ENCODE assay signal across 7 cellular contexts in the genomic region with DNA sequence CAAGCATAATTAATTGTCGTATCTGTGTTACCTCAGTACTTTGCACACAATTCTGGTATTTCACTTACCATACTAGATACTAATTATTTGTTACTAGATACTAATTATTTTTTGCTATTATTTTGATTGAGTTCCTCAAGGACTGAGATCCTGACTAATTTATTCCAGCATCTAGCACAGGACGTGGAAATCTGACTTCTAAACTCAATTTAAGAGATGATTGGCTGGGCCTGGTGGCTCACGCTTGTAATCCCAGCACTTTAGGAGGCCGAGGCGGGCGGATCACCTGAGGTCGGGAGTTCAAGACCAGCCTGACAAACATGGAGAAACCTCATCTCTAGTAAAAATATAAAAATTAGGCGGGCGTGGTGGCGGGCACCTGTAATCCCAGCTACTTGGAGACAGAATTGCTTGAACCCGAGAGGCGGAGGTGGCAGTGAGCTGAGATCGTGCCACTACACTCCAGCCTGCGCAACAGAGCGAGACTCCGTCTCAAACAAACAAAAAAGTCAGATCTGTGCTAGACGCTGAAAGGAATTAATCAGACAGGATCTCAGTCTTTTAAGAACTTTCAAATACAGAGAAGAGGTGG.
DNase-seq lines count a peak whose midpoint lies in the region; ATAC-seq and TF ChIP-seq lines count a peak whose summit lies in the region.

No MANE protein-coding gene starts in this region.

- no peaks in the 10 kb centered on the region for H3K9me3 ChIP-seq in iPS-15b (ENCODE audit: control insufficient read depth, insufficient read depth, low read length)

- no peak for ATAC-seq in stimulated activated memory B cell treated with anti-CD40 and anti-IgM and Interleukin-4, amounts not matched to agents 10 μg/mL and 1 μg/mL and 100 μg/mL, for 72 hours
- ATAC-seq in GM18873 (IDR thresholded peaks at IDR 0.05; ENCODE audit: low FRiP score, unreplicated experiment): no peak

- H3K4me3 ChIP-seq in iPS-15b (ENCODE audit: low read depth, low read length): peak overlapping the region; percentile 97

- peaks cover 16% of the 10 kb centered on the region for H3K4me1 Mint-ChIP-seq in stimulated activated memory B cell treated with anti-CD40 and anti-IgM and Interleukin-4, amounts not matched to agents 10 μg/mL and 1 μg/mL and 100 μg/mL, for 72 hours

- CTCF ChIA-PET in HEK293T (lab: Yijun Ruan, JAX): no interaction called here

- no peaks in the 10 kb centered on the region for H3K27me3 ChIP-seq in iPS-15b (ENCODE audit: control insufficient read depth, insufficient read depth, low read length)

- no peaks in the 10 kb centered on the region for H3K36me3 Mint-ChIP-seq in stimulated activated memory B cell treated with anti-CD40 and anti-IgM and Interleukin-4, amounts not matched to agents 10 μg/mL and 1 μg/mL and 100 μg/mL, for 72 hours

- H3K27ac Mint-ChIP-seq in stimulated activated memory B cell treated with anti-CD40 and anti-IgM and Interleukin-4, amounts not matched to agents 10 μg/mL and 1 μg/mL and 100 μg/mL, for 72 hours: peak overlapping the region; percentile 98

- no peaks in the 10 kb centered on the region for H3K27me3 Mint-ChIP-seq in stimulated activated memory B cell treated with anti-CD40 and anti-IgM and Interleukin-4, amounts not matched to agents 10 μg/mL and 1 μg/mL and 100 μg/mL, for 72 hours

- POLR2A ChIA-PET in HEK293T (lab: Yijun Ruan, JAX): interaction anchor here (1.2 to 2.6 kb wide), 9 partner anchors 8 to 92 kb away, joined by 3 to 39 read pairs (median 6); partner anchors contain the start of genes COA4, PAAF1 and RAB6A

- H3K9me3 Mint-ChIP-seq in stimulated activated memory B cell treated with anti-CD40 and anti-IgM and Interleukin-4, amounts not matched to agents 10 μg/mL and 1 μg/mL and 100 μg/mL, for 72 hours: no peaks in the 10 kb centered on the region

- H3K36me3 ChIP-seq in iPS-15b (ENCODE audit: control insufficient read depth, insufficient read depth, low read length): no peaks in the 10 kb centered on the region

- peak overlapping the region; percentile 99 for H3K9ac ChIP-seq in iPS-15b (ENCODE audit: low read depth, low read length)

- peaks cover 10% of the 10 kb centered on the region for H3K4me1 ChIP-seq in iPS-15b (ENCODE audit: control insufficient read depth, insufficient read depth, low read length)

- peak; percentile 2 for DNase-seq in HK-2 (ENCODE audit: unreplicated experiment)
- peak; percentile 59 for DNase-seq in activated CD8-positive, alpha-beta memory T cell treated with anti-CD3 and anti-CD28 coated beads, Interleukin-2, amount 50 U/mL, for 48 hours
- no peak for DNase-seq in HEK293T (ENCODE audit: extremely low spot score)
- no peak for DNase-seq in NCI-H146 treated with DMSO at 0.1 percent for 48 hours (lab: John Stamatoyannopoulos, UW; ENCODE audit: unreplicated experiment)

- peak overlapping the region; percentile 99 for H3K4me3 Mint-ChIP-seq in stimulated activated memory B cell treated with anti-CD40 and anti-IgM and Interleukin-4, amounts not matched to agents 10 μg/mL and 1 μg/mL and 100 μg/mL, for 72 hours

TF ChIP-seq in HEK293T, 16 proteins besides CTCF, POLR2A, EP300 and RAD21:
- TF ChIP-seq LEF1 (IDR thresholded peaks at IDR 0.05; ENCODE audit: borderline replicate concordance) (no peak), ARNT (IDR thresholded peaks at IDR 0.05) (no peak), BHLHE40 (IDR thresholded peaks at IDR 0.05; ENCODE audit: borderline replicate concordance) (no peak), HDGF (IDR thresholded peaks at IDR 0.05; ENCODE audit: borderline replicate concordance) (no peak), ELF4 (IDR thresholded peaks at IDR 0.05) (no peak), L3MBTL2 (conservative IDR thresholded peaks at IDR 0.05) (no peak), PKNOX1 (IDR thresholded peaks at IDR 0.05) (no peak), FOXK2 (IDR thresholded peaks at IDR 0.05) (no peak), TARDBP (IDR thresholded peaks at IDR 0.05) (no peak), ZNF384 (IDR thresholded peaks at IDR 0.05) (no peak), CTBP1 (IDR thresholded peaks at IDR 0.05; ENCODE audit: borderline replicate concordance) (no peak), FOXA1 (IDR thresholded peaks at IDR 0.05) (no peak), NFRKB (IDR thresholded peaks at IDR 0.05) (no peak), SUZ12 (IDR thresholded peaks at IDR 0.05) (no peak), FOXM1 (IDR thresholded peaks at IDR 0.05; ENCODE audit: borderline replicate concordance) (no peak), SP1 (IDR thresholded peaks at IDR 0.05) (no peak)

Comparison
In these comparisons a context has a peak if more than half of its experiments do, and no peak if none do; other contexts are left out.
1. DNase-seq: peak in HK-2 (single experiment) and activated CD8-positive, alpha-beta memory T cell treated with anti-CD3 and anti-CD28 coated beads, Interleukin-2, amount 50 U/mL, for 48 hours (single experiment); none in HEK293T (single experiment) and NCI-H146 treated with DMSO at 0.1 percent for 48 hours (single experiment).